Comparison of ENCODE assay signal across 8 cellular contexts in genomic region chr6:159979136-159979874, GRCh38. TPM values are rescaled to one million over a fixed set of nuclear protein-coding genes. Genes with fewer than 3 reads are reported as not detected.
DNase-seq lines count a peak whose midpoint lies in the region; ATAC-seq and TF ChIP-seq lines count a peak whose summit lies in the region.

No MANE protein-coding gene starts in this region.

- ATAC-seq in GM21360 (IDR thresholded peaks at IDR 0.05; ENCODE audit: unreplicated experiment) (peak; percentile 57), HG03571 (IDR thresholded peaks at IDR 0.05; ENCODE audit: unreplicated experiment) (peak; percentile 49), left lung (peak; percentile 76)
- ATAC-seq in stimulated activated naive CD8-positive, alpha-beta T cell treated with anti-CD3 and anti-CD28 coated beads, Interleukin-15, Interleukin-2, amounts not matched to agents 100 U/mL and 50 U/mL, for 24 hours, result peak; percentile 83

- H3K9me3 ChIP-seq in left lung, result no peaks in the 10 kb centered on the region

- H3K4me1 ChIP-seq in left lung, result peaks cover 58 to 94% of the 10 kb centered on the region in 2 donors

- H3K27ac ChIP-seq in left lung, result peak overlapping the region; percentile 45 to 63

- no peaks in the 10 kb centered on the region for H3K36me3 ChIP-seq in left lung

- H3K27me3 ChIP-seq in left lung, result no peaks in the 10 kb centered on the region

- DNase-seq in DMS53 (lab: John Stamatoyannopoulos, UW) (peak; percentile 75), SIG-M5 (lab: John Stamatoyannopoulos, UW) (peak; percentile 71), left lung (peak in 1 of 2 donors; percentile 68), medulla oblongata (ENCODE audit: extremely low spot score) (no peak)
- DNase-seq in activated naive CD8-positive, alpha-beta T cell treated with anti-CD3 and anti-CD28 coated beads, Interleukin-2, amount 50 U/mL, for 16 hours (ENCODE audit: low read depth, low spot score), result peak; percentile 49
- DNase-seq in stimulated activated naive CD8-positive, alpha-beta T cell treated with anti-CD3 and anti-CD28 coated beads, Interleukin-15, Interleukin-2, amounts not matched to agents 100 U/mL and 50 U/mL, for 24 hours, result peak; percentile 78

- intact Hi-C loops in left lung (cut with DNase I), result no loop called here

- H3K4me3 ChIP-seq in left lung, result no peak overlapping the region

- no peak for TF ChIP-seq CTCF in left lung (IDR thresholded peaks at IDR 0.05)

RNA-seq across cellular contexts. Expression of gene IGF2R, which starts 10.4 kb away (rescaled TPM):
- 100 to 1,000 TPM; 141 to 153 TPM for total RNA-seq in left lung
